Comparison of ENCODE assay signal across 7 cellular contexts in genomic region chr9:128946945-128947422, GRCh38. TPM values are rescaled to one million over a fixed set of nuclear protein-coding genes. Genes with fewer than 3 reads are reported as not detected.
A peak's percentile ranks its signal among the peaks of the same experiment; 100 is the strongest.
DNase-seq lines count a peak whose midpoint lies in the region; ATAC-seq and TF ChIP-seq lines count a peak whose summit lies in the region.

No MANE protein-coding gene starts in this region.

- POLR2A ChIA-PET in RWPE1 (lab: Yijun Ruan, JAX; ENCODE audit: low non-redundant PET) = no interaction called here

- TF ChIP-seq EP300 in suprapubic skin (IDR thresholded peaks at IDR 0.05) = no peak

- H3K36me3 ChIP-seq in liver (ENCODE audit: control insufficient read depth in 4 of 4, insufficient read depth in 3 of 4, low read depth in 1 of 4, low read length in 3 of 4) (peaks cover 0 to 9% (median 5%) of the 10 kb centered on the region in 4 donors), suprapubic skin (peaks cover 20% of the 10 kb centered on the region)

- DNase-seq in RWPE1 (ENCODE audit: low spot score) = no peak
- peak; percentile 81 for DNase-seq in coronary artery (ENCODE audit: low spot score)
- peak; percentile 70 to 82 for DNase-seq in suprapubic skin (ENCODE audit: low spot score in 2 of 2)
- no peak for DNase-seq in middle frontal gyrus (ENCODE audit: extremely low spot score, low spot score)

- CTCF ChIA-PET in RWPE1 (lab: Yijun Ruan, JAX) = no interaction called here

- 3% methylated on average over 31 of the region's 31 CpGs for WGBS in liver
- no CpG with 5 or more reads among the region's 31 CpGs for WGBS in suprapubic skin

- no peak for TF ChIP-seq RAD21 in liver (IDR thresholded peaks at IDR 0.05)

- H3K27ac ChIP-seq in RWPE1 (peak overlapping the region; percentile 93), coronary artery (peak overlapping the region; percentile 92 to 98), liver (ENCODE audit: low read depth in 1 of 2, low read length in 2 of 2) (peak overlapping the region; percentile 90 to 91), suprapubic skin (peak overlapping the region; percentile 97)

- H3K9me3 ChIP-seq in liver (ENCODE audit: control insufficient read depth in 4 of 4, low read length in 3 of 4) (no peaks in the 10 kb centered on the region), suprapubic skin (no peaks in the 10 kb centered on the region)

- H3K4me3 ChIP-seq in GM08714 (ENCODE audit: low read length) (peak overlapping the region; percentile 65), coronary artery (peak overlapping the region; percentile 94), liver (ENCODE audit: low read depth in 1 of 3, low read length in 3 of 3) (peak overlapping the region; percentile 61 to 78 (median 74)), suprapubic skin (peak overlapping the region; percentile 98)

- TF ChIP-seq CTCF in RWPE1 (conservative IDR thresholded peaks at IDR 0.05; ENCODE audit: low read depth) (no peak), coronary artery (IDR thresholded peaks at IDR 0.05) (no peak), liver (IDR thresholded peaks at IDR 0.05; ENCODE audit: low read depth, low read length, missing input control) (no peak), suprapubic skin (IDR thresholded peaks at IDR 0.05) (no peak)

- H3K27me3 ChIP-seq in liver (ENCODE audit: control insufficient read depth in 4 of 4, insufficient read depth in 4 of 4, low read length in 3 of 4) (no peaks in the 10 kb centered on the region), suprapubic skin (no peaks in the 10 kb centered on the region)

- peak overlapping the region; percentile 33 to 53 for H3K9ac ChIP-seq in liver (ENCODE audit: low read depth in 1 of 2, low read length in 2 of 2)

- H3K4me1 ChIP-seq in liver (ENCODE audit: control insufficient read depth in 4 of 4, insufficient read depth in 4 of 4, low read length in 3 of 4) (peaks cover 6 to 21% (median 15%) of the 10 kb centered on the region in 4 donors), suprapubic skin (peaks cover 26% of the 10 kb centered on the region)

- no peak for TF ChIP-seq POLR2A in suprapubic skin (IDR thresholded peaks at IDR 0.05)

- peak; percentile 14 for ATAC-seq in HG02623 (IDR thresholded peaks at IDR 0.05; ENCODE audit: unreplicated experiment)

TF ChIP-seq in liver, 16 proteins besides CTCF, POLR2A, EP300 and RAD21:
- TF ChIP-seq NR2F2 (IDR thresholded peaks at IDR 0.05) (no peak), YY1 (IDR thresholded peaks at IDR 0.05) (no peak), HNF4G (IDR thresholded peaks at IDR 0.05) (no peak), GABPA (IDR thresholded peaks at IDR 0.05 in 1 of 2, conservative IDR thresholded peaks at IDR 0.05 in 1 of 2) (no peak)
- TF ChIP-seq, protein P1, sequence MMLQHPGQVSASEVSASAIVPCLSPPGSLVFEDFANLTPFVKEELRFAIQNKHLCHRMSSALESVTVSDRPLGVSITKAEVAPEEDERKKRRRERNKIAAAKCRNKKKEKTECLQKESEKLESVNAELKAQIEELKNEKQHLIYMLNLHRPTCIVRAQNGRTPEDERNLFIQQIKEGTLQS (IDR thresholded peaks at IDR 0.05) = no peak

RNA-seq across cellular contexts. Expression of gene DOLK, which starts 0.4 kb away (rescaled TPM):
- total RNA-seq in liver (10 to 100 TPM; 10.0 to 13.4 TPM), suprapubic skin (10 to 100 TPM in 3 of 4 donors, 1 to 10 TPM in 1; 5.2 to 12.7 (median 10.8) TPM)
- polyA plus RNA-seq in liver = 10 to 100 TPM in 1 of 2 donors, 1 to 10 TPM in 1; 9.5 to 15.3 TPM

RNA-seq across cellular contexts. Expression of gene NUP188, which starts 0.5 kb away (rescaled TPM):
- total RNA-seq in liver = 10 to 100 TPM; 31.4 to 34.7 TPM
- 1 to 10 TPM; 6.9 to 7.0 TPM for polyA plus RNA-seq in liver
- total RNA-seq in suprapubic skin = 100 to 1,000 TPM in 1 of 4 donors, 10 to 100 TPM in 3; 53.6 to 104 (median 60.6) TPM

RNA-seq across cellular contexts. Expression of gene PHYHD1, which starts 26.2 kb away (rescaled TPM):
- total RNA-seq in liver (10 to 100 TPM in 1 of 2 donors, 1 to 10 TPM in 1; 9.2 to 28.4 TPM), suprapubic skin (10 to 100 TPM; 39.1 to 73.5 (median 49.5) TPM)
- polyA plus RNA-seq in liver = 10 to 100 TPM; 34.2 to 72.8 TPM

Comparison
In these comparisons a context has a peak if more than half of its experiments do, and no peak if none do; other contexts are left out.
1. DNase-seq: peak in coronary artery (single experiment) and suprapubic skin (2 of 2); none in RWPE1 (single experiment) and middle frontal gyrus (single experiment).
2. Peak in every context shown above with its lines, with median percentiles within 50 percentile points of each other: H3K4me3 ChIP-seq and H3K27ac ChIP-seq.